Comparison of ENCODE assay signal across 1 cellular context in the genomic region with DNA sequence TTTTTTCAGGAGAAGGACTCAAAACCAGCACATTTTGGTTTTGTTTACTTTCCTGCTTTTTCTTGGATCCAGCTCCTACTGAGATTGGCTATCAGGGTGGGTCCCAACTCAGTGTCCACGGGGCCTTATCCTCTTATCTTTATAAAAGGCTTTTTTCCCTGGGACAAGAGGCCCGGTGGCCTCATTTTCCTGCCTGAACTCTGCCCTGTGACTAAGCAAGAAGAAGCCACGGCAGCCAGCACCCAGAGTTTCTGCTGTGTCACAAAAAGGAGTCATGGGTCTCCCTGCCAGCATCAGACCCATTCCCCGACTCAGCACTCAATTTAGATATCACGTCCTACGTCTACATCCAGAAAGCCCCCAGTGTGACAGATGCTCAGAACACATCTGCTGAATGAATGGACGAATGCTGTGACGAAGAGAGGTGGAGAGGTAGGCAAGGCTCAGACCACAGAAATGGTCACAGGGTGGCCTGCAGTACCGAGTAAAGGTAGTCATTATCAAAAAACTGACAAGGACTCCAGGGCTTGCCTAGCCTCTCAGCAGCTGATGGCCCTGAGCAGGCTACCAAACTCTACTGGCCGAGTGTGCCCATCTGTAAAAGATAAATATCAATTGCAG.
TF ChIP-seq lines count a peak whose summit lies in the region.

No MANE protein-coding gene starts in this region.

TF ChIP-seq in HepG2, 621 proteins besides CTCF, POLR2A, EP300 and RAD21 (continues in another document):
- 0 out of 2 replicates have a peak, but pooled peaks have one; percentile 48 for TF ChIP-seq HBP1 (CRISPR knock-in tag; IDR thresholded peaks at IDR 0.05; ENCODE audit: low read depth)
- TF ChIP-seq NFIC (IDR thresholded peaks at IDR 0.05; ENCODE audit: low read length): peak; percentile 55; the same call in 1 of the 2 replicates
- no peak for TF ChIP-seq FOXP1 (IDR thresholded peaks at IDR 0.05)
- TF ChIP-seq FOXP1 (CRISPR knock-in tag; IDR thresholded peaks at IDR 0.05): peak; percentile 43; the same call in 1 of the 2 replicates
- peak; percentile 86 for TF ChIP-seq FOSL2 (CRISPR knock-in tag; IDR thresholded peaks at IDR 0.05)
- peak; percentile 24; the same call in 1 of the 2 replicates for TF ChIP-seq TIGD3 (CRISPR knock-in tag; IDR thresholded peaks at IDR 0.05; ENCODE audit: borderline replicate concordance)
- peak; percentile 89 to 99 for TF ChIP-seq MAFK (conservative IDR thresholded peaks at IDR 0.05 in 1 of 2, IDR thresholded peaks at IDR 0.05 in 1 of 2; ENCODE audit: low read length in 2 of 2)
- no peak for TF ChIP-seq ZNF713 (CRISPR knock-in tag; IDR thresholded peaks at IDR 0.05)
- TF ChIP-seq FOXA3 (CRISPR knock-in tag; IDR thresholded peaks at IDR 0.05): peak; percentile 58
- TF ChIP-seq ZNF451 (CRISPR knock-in tag; IDR thresholded peaks at IDR 0.05): no peak
- peak; percentile 87 for TF ChIP-seq HNF4G (IDR thresholded peaks at IDR 0.05; ENCODE audit: borderline replicate concordance, low read depth, low read length)
- peak; percentile 78; the same call in 1 of the 2 replicates for TF ChIP-seq HNF4G (CRISPR knock-in tag; IDR thresholded peaks at IDR 0.05; ENCODE audit: borderline replicate concordance, low read depth)
- TF ChIP-seq ZSCAN12 (CRISPR knock-in tag; IDR thresholded peaks at IDR 0.05): 0 out of 2 replicates have a peak, but pooled peaks have one; percentile 44
- peak; percentile 65 for TF ChIP-seq ZMYM3 (CRISPR knock-in tag; IDR thresholded peaks at IDR 0.05)
- peak; percentile 85; the same call in 1 of the 2 replicates for TF ChIP-seq NR2C2 (CRISPR knock-in tag; IDR thresholded peaks at IDR 0.05; ENCODE audit: borderline replicate concordance)
- TF ChIP-seq PLSCR1 (CRISPR knock-in tag; IDR thresholded peaks at IDR 0.05; ENCODE audit: borderline replicate concordance): no peak
- TF ChIP-seq NFE2L2 (IDR thresholded peaks at IDR 0.05; ENCODE audit: low read length): peak; percentile 84
- no peak for TF ChIP-seq ELK4 (CRISPR knock-in tag; IDR thresholded peaks at IDR 0.05; ENCODE audit: borderline replicate concordance)
- peak; percentile 56; the same call in 1 of the 2 replicates for TF ChIP-seq ZFP91 (CRISPR knock-in tag; IDR thresholded peaks at IDR 0.05; ENCODE audit: borderline replicate concordance)
- TF ChIP-seq ISL2 (CRISPR knock-in tag; IDR thresholded peaks at IDR 0.05): peak; percentile 72
- TF ChIP-seq, protein P1, sequence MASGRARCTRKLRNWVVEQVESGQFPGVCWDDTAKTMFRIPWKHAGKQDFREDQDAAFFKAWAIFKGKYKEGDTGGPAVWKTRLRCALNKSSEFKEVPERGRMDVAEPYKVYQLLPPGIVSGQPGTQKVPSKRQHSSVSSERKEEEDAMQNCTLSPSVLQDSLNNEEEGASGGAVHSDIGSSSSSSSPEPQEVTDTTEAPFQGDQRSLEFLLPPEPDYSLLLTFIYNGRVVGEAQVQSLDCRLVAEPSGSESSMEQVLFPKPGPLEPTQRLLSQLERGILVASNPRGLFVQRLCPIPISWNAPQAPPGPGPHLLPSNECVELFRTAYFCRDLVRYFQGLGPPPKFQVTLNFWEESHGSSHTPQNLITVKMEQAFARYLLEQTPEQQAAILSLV (CRISPR knock-in tag; IDR thresholded peaks at IDR 0.05; ENCODE audit: borderline replicate concordance): 0 out of 2 replicates have a peak, but pooled peaks have one; percentile 31
- TF ChIP-seq, protein P2, sequence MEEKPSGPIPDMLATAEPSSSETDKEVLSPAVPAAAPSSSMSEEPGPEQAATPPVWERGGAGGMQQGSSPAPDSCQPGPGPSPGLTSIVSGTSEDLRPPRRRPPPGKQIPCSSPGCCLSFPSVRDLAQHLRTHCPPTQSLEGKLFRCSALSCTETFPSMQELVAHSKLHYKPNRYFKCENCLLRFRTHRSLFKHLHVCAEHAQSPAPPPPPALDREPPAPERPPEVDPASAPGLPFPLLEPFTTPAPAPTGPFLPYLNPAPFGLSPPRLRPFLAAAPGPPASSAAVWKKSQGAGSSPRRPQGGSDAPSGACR (CRISPR knock-in tag; IDR thresholded peaks at IDR 0.05): 0 out of 2 replicates have a peak, but pooled peaks have one; percentile 26
- TF ChIP-seq, protein P3, sequence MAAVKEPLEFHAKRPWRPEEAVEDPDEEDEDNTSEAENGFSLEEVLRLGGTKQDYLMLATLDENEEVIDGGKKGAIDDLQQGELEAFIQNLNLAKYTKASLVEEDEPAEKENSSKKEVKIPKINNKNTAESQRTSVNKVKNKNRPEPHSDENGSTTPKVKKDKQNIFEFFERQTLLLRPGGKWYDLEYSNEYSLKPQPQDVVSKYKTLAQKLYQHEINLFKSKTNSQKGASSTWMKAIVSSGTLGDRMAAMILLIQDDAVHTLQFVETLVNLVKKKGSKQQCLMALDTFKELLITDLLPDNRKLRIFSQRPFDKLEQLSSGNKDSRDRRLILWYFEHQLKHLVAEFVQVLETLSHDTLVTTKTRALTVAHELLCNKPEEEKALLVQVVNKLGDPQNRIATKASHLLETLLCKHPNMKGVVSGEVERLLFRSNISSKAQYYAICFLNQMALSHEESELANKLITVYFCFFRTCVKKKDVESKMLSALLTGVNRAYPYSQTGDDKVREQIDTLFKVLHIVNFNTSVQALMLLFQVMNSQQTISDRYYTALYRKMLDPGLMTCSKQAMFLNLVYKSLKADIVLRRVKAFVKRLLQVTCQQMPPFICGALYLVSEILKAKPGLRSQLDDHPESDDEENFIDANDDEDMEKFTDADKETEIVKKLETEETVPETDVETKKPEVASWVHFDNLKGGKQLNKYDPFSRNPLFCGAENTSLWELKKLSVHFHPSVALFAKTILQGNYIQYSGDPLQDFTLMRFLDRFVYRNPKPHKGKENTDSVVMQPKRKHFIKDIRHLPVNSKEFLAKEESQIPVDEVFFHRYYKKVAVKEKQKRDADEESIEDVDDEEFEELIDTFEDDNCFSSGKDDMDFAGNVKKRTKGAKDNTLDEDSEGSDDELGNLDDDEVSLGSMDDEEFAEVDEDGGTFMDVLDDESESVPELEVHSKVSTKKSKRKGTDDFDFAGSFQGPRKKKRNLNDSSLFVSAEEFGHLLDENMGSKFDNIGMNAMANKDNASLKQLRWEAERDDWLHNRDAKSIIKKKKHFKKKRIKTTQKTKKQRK (IDR thresholded peaks at IDR 0.05; ENCODE audit: low read length): no peak
- 0 out of 2 replicates have a peak, but pooled peaks have one; percentile 52 for TF ChIP-seq ZNF639 (CRISPR knock-in tag; conservative IDR thresholded peaks at IDR 0.05)
- TF ChIP-seq IKZF4 (CRISPR knock-in tag; IDR thresholded peaks at IDR 0.05; ENCODE audit: borderline replicate concordance, low read depth, not compliant biosample characterization): no peak
- peak; percentile 17; the same call in 1 of the 2 replicates for TF ChIP-seq ZNF350 (CRISPR knock-in tag; IDR thresholded peaks at IDR 0.05; ENCODE audit: borderline replicate concordance, low read depth)
- no peak; the same call in 1 of the 2 replicates for TF ChIP-seq THAP9 (CRISPR knock-in tag; IDR thresholded peaks at IDR 0.05; ENCODE audit: borderline replicate concordance)
- TF ChIP-seq RBM39 (IDR thresholded peaks at IDR 0.05; ENCODE audit: low read depth, low read length, poor library complexity, severe bottlenecking): no peak
- TF ChIP-seq, protein P4, sequence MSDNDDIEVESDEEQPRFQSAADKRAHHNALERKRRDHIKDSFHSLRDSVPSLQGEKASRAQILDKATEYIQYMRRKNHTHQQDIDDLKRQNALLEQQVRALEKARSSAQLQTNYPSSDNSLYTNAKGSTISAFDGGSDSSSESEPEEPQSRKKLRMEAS (IDR thresholded peaks at IDR 0.05): peak; percentile 73
- TF ChIP-seq KLF15 (CRISPR knock-in tag; IDR thresholded peaks at IDR 0.05; ENCODE audit: borderline replicate concordance): no peak
